In genomic region chr1:28091043-28091781, GRCh38 we compare ENCODE assay signal across 8 cellular contexts. TPM values are rescaled to one million over a fixed set of nuclear protein-coding genes. Genes with fewer than 3 reads are reported as not detected.
DNase-seq lines count a peak whose midpoint lies in the region; ATAC-seq, FAIRE-seq and TF ChIP-seq lines count a peak whose summit lies in the region.

No MANE protein-coding gene starts in this region.

- H3K27ac ChIP-seq in foreskin keratinocyte (no peak overlapping the region), trophoblast cell (ENCODE audit: low read depth, low read length) (no peak overlapping the region)

- H3K18ac ChIP-seq in trophoblast cell (ENCODE audit: low read length) = no peak overlapping the region

- H3K4me1 ChIP-seq in foreskin keratinocyte = peaks cover 3% of the 10 kb centered on the region
- H3K4me1 ChIP-seq in trophoblast cell (ENCODE audit: control insufficient read depth in 1 of 2, insufficient read depth in 2 of 2, low read length in 2 of 2) = peaks cover 0 to 3% of the 10 kb centered on the region in 2 experiments

- H3K27me3 ChIP-seq in foreskin keratinocyte (peaks cover 3% of the 10 kb centered on the region), trophoblast cell (ENCODE audit: insufficient read depth, low read length) (no peaks in the 10 kb centered on the region)

- H3K4ac ChIP-seq in trophoblast cell (ENCODE audit: low read depth, low read length) = no peak overlapping the region

- no peaks in the 10 kb centered on the region for H3K9me3 ChIP-seq in trophoblast cell (ENCODE audit: insufficient read depth, low read depth, low read length)

- peaks cover 7% of the 10 kb centered on the region for H3K79me2 ChIP-seq in trophoblast cell (ENCODE audit: control insufficient read depth, insufficient read depth, low read length, poor library complexity)

- no peak overlapping the region for H2BK12ac ChIP-seq in trophoblast cell (ENCODE audit: low read length)

- no peak for ATAC-seq in foreskin keratinocyte
- ATAC-seq in HG03196 (IDR thresholded peaks at IDR 0.05; ENCODE audit: unreplicated experiment) = no peak

- no peak for FAIRE-seq in urothelium cell line (lab: Jason Lieb, UNC)

- H3K36me3 Mint-ChIP-seq in activated T-helper 2 cell treated with anti-CD3 and anti-CD28 coated beads, Interferon-gamma antibody, Interleukin-2, Interleukin-4, amounts not matched to agents 10 μg/mL and 5 μg/mL and 100 μg/mL, durations not matched to agents 14 hours and 24 hours and 36 hours (ENCODE audit: low read depth) = no peaks in the 10 kb centered on the region

- intact Hi-C loops in activated T-helper 2 cell treated with anti-CD3 and anti-CD28 coated beads, Interferon-gamma antibody, Interleukin-2, Interleukin-4, amounts not matched to agents 10 μg/mL and 5 μg/mL and 100 μg/mL, durations not matched to agents 14 hours and 24 hours and 36 hours (cut with micrococcal nuclease) = loop anchor here (1.0 to 2.0 kb wide), 2 partner anchors 82 to 118 kb away; no protein-coding TSS in a partner anchor

- DNase-seq in DMS153 (lab: John Stamatoyannopoulos, UW) (peak; percentile 55), Kasumi-1 (lab: John Stamatoyannopoulos, UW) (peak; percentile 83 to 90), SHP77 treated with DMSO at 0.1 percent for 48 hours (lab: John Stamatoyannopoulos, UW) (peak; percentile 36), foreskin keratinocyte (peak; percentile 37 to 52), trophoblast cell (peak; percentile 76 to 93), urothelium cell line (ENCODE audit: low spot score) (peak; percentile 54)
- peak; percentile 69 for DNase-seq in activated T-helper 2 cell treated with anti-CD3 and anti-CD28 coated beads, Interferon-gamma antibody, Interleukin-2, Interleukin-4, amounts not matched to agents 10 μg/mL and 5 μg/mL and 100 μg/mL, durations not matched to agents 14 hours and 24 hours and 36 hours (ENCODE audit: low spot score)

- no peak overlapping the region for H2AFZ ChIP-seq in trophoblast cell (ENCODE audit: insufficient read depth, low read length, poor library complexity)

- no peak overlapping the region for H4K8ac ChIP-seq in trophoblast cell (ENCODE audit: low read depth, low read length)

- H3K36me3 ChIP-seq in trophoblast cell (ENCODE audit: control insufficient read depth in 1 of 2, insufficient read depth in 2 of 2, low read length in 2 of 2) = no peaks in the 10 kb centered on the region

- H3K27ac Mint-ChIP-seq in activated T-helper 2 cell treated with anti-CD3 and anti-CD28 coated beads, Interferon-gamma antibody, Interleukin-2, Interleukin-4, amounts not matched to agents 10 μg/mL and 5 μg/mL and 100 μg/mL, durations not matched to agents 14 hours and 24 hours and 36 hours = no peak overlapping the region

- no peak overlapping the region for H3K14ac ChIP-seq in trophoblast cell (ENCODE audit: low read length)

- H2BK120ac ChIP-seq in trophoblast cell (ENCODE audit: insufficient read depth, low read length, poor library complexity) = no peak overlapping the region

- no peak overlapping the region for H4K12ac ChIP-seq in trophoblast cell (ENCODE audit: low read depth, low read length)

- peaks cover 28% of the 10 kb centered on the region for H3K27me3 Mint-ChIP-seq in activated T-helper 2 cell treated with anti-CD3 and anti-CD28 coated beads, Interferon-gamma antibody, Interleukin-2, Interleukin-4, amounts not matched to agents 10 μg/mL and 5 μg/mL and 100 μg/mL, durations not matched to agents 14 hours and 24 hours and 36 hours (ENCODE audit: low read depth)

- H3K4me3 ChIP-seq in trophoblast cell (ENCODE audit: low read depth, low read length) = no peak overlapping the region

- H3K9ac ChIP-seq in trophoblast cell (ENCODE audit: low read length) = no peak overlapping the region

- H3K9me3 Mint-ChIP-seq in activated T-helper 2 cell treated with anti-CD3 and anti-CD28 coated beads, Interferon-gamma antibody, Interleukin-2, Interleukin-4, amounts not matched to agents 10 μg/mL and 5 μg/mL and 100 μg/mL, durations not matched to agents 14 hours and 24 hours and 36 hours = no peaks in the 10 kb centered on the region

- peak; percentile 93 for TF ChIP-seq CTCF in foreskin keratinocyte (conservative IDR thresholded peaks at IDR 0.05)

- no peak overlapping the region for H2BK5ac ChIP-seq in trophoblast cell (ENCODE audit: low read depth, low read length, poor library complexity)

- H3K79me1 ChIP-seq in trophoblast cell (ENCODE audit: low read length) = peaks cover 4% of the 10 kb centered on the region

- no peak overlapping the region for H3K23ac ChIP-seq in trophoblast cell (ENCODE audit: low read length)

- H4K91ac ChIP-seq in trophoblast cell (ENCODE audit: low read depth, low read length) = no peak overlapping the region

- H2AK5ac ChIP-seq in trophoblast cell (ENCODE audit: low read length) = no peak overlapping the region

- peak overlapping the region; percentile 51 for H3K4me3 Mint-ChIP-seq in activated T-helper 2 cell treated with anti-CD3 and anti-CD28 coated beads, Interferon-gamma antibody, Interleukin-2, Interleukin-4, amounts not matched to agents 10 μg/mL and 5 μg/mL and 100 μg/mL, durations not matched to agents 14 hours and 24 hours and 36 hours (ENCODE audit: low read depth)

- WGBS in trophoblast cell (ENCODE audit: extremely low coverage, insufficient coverage, insufficient read length) = 100% methylated on average over 1 of the region's 6 CpGs

- peaks cover 18% of the 10 kb centered on the region for H3K4me1 Mint-ChIP-seq in activated T-helper 2 cell treated with anti-CD3 and anti-CD28 coated beads, Interferon-gamma antibody, Interleukin-2, Interleukin-4, amounts not matched to agents 10 μg/mL and 5 μg/mL and 100 μg/mL, durations not matched to agents 14 hours and 24 hours and 36 hours (ENCODE audit: low read depth)

- no peak overlapping the region for H3K4me2 ChIP-seq in trophoblast cell (ENCODE audit: low read length)

RNA-seq across cellular contexts. Expression of gene EYA3, which starts 2.8 kb away (rescaled TPM):
- 27.5 and 30.9 TPM in 2 replicates for total RNA-seq in activated T-helper 2 cell treated with anti-CD3 and anti-CD28 coated beads, Interferon-gamma antibody, Interleukin-2, Interleukin-4, amounts not matched to agents 10 μg/mL and 5 μg/mL and 100 μg/mL, durations not matched to agents 14 hours and 24 hours and 36 hours
- total RNA-seq in foreskin keratinocyte = 20.3 and 21.5 TPM in 2 replicates
- polyA plus RNA-seq in foreskin keratinocyte = 5.5 and 6.5 TPM in 2 replicates
- polyA plus RNA-seq in trophoblast cell (2013) = 13.4 and 13.5 TPM in 2 replicates

Comparison
In these comparisons a context has a peak if more than half of its experiments do, and no peak if none do; other contexts are left out.
1. DNase-seq: peak in every context shown above with its lines; median percentile 86 in Kasumi-1; 84 in trophoblast cell; 69 in activated T-helper 2 cell treated with anti-CD3 and anti-CD28 coated beads, Interferon-gamma antibody, Interleukin-2, Interleukin-4, amounts not matched to agents 10 μg/mL and 5 μg/mL and 100 μg/mL, durations not matched to agents 14 hours and 24 hours and 36 hours; 55 in DMS153; 54 in urothelium cell line; 44 in foreskin keratinocyte; 36 in SHP77 treated with DMSO at 0.1 percent for 48 hours.